1 cellular context compared by ENCODE assay signal in the genomic region with DNA sequence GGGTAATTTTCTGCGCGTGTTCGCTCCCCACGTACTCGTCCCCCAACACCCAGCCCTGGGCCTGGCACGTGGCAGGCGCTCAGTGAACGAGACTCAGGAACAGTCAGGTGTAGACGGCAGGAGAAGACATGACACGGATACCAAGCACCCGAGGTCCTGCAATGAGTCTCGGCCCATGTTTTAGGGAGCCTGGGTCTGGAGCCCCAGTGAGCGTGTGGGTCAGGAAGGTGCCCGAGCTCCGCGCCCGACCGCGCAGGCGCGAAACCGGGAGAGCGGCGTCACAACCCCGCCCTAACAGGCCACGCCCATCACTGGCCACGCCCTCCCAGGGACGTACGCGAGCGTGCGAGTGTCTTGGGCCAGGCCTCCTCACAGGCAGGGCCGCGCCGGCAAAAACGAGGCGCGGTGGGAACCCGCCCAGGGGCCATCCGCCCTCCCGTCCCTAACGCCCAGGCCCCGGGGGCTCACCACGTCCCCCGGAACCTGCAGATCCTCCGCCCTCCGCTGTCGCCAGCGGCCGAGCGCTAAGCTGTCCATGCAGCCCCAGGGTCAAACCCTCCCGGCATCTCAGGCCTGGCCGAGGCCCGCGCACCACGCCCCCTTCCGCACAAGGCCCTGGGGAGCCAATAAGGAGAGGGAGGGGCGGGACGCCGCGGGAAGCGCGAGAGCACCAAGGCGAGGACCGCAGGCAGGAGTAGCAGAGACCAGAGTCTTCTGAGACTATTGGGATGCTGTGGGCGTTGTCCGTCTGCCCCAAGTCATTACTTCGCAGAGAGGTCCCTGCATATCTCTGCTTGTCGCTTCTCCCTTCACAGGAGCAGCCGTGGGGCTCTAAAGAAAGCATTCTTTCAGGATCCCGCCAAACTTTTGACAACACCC.
TF ChIP-seq lines count a peak whose summit lies in the region.

A gene (minus strand): TSS at position 595 of the 879 bp plus-strand sequence. CDS start 58 bp downstream, at position 537.

TF ChIP-seq in GM12878, 131 proteins besides CTCF, POLR2A, EP300 and RAD21 (continued from another document):
- TF ChIP-seq, protein P1, sequence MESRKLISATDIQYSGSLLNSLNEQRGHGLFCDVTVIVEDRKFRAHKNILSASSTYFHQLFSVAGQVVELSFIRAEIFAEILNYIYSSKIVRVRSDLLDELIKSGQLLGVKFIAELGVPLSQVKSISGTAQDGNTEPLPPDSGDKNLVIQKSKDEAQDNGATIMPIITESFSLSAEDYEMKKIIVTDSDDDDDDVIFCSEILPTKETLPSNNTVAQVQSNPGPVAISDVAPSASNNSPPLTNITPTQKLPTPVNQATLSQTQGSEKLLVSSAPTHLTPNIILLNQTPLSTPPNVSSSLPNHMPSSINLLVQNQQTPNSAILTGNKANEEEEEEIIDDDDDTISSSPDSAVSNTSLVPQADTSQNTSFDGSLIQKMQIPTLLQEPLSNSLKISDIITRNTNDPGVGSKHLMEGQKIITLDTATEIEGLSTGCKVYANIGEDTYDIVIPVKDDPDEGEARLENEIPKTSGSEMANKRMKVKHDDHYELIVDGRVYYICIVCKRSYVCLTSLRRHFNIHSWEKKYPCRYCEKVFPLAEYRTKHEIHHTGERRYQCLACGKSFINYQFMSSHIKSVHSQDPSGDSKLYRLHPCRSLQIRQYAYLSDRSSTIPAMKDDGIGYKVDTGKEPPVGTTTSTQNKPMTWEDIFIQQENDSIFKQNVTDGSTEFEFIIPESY (IDR thresholded peaks at IDR 0.05): no peak
- TF ChIP-seq SP1 (IDR thresholded peaks at IDR 0.05; ENCODE audit: low read depth, low read length): no peak
- TF ChIP-seq SMAD5 (IDR thresholded peaks at IDR 0.05; ENCODE audit: low read depth): peak; percentile 71; the same call in 1 of the 2 replicates
- TF ChIP-seq, protein P2, sequence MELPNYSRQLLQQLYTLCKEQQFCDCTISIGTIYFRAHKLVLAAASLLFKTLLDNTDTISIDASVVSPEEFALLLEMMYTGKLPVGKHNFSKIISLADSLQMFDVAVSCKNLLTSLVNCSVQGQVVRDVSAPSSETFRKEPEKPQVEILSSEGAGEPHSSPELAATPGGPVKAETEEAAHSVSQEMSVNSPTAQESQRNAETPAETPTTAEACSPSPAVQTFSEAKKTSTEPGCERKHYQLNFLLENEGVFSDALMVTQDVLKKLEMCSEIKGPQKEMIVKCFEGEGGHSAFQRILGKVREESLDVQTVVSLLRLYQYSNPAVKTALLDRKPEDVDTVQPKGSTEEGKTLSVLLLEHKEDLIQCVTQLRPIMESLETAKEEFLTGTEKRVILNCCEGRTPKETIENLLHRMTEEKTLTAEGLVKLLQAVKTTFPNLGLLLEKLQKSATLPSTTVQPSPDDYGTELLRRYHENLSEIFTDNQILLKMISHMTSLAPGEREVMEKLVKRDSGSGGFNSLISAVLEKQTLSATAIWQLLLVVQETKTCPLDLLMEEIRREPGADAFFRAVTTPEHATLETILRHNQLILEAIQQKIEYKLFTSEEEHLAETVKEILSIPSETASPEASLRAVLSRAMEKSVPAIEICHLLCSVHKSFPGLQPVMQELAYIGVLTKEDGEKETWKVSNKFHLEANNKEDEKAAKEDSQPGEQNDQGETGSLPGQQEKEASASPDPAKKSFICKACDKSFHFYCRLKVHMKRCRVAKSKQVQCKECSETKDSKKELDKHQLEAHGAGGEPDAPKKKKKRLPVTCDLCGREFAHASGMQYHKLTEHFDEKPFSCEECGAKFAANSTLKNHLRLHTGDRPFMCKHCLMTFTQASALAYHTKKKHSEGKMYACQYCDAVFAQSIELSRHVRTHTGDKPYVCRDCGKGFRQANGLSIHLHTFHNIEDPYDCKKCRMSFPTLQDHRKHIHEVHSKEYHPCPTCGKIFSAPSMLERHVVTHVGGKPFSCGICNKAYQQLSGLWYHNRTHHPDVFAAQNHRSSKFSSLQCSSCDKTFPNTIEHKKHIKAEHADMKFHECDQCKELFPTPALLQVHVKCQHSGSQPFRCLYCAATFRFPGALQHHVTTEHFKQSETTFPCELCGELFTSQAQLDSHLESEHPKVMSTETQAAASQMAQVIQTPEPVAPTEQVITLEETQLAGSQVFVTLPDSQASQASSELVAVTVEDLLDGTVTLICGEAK (IDR thresholded peaks at IDR 0.05; ENCODE audit: borderline replicate concordance): peak; percentile 72; the same call in 1 of the 2 replicates
- TF ChIP-seq CHD4 (IDR thresholded peaks at IDR 0.05): no peak
- TF ChIP-seq, protein P3, sequence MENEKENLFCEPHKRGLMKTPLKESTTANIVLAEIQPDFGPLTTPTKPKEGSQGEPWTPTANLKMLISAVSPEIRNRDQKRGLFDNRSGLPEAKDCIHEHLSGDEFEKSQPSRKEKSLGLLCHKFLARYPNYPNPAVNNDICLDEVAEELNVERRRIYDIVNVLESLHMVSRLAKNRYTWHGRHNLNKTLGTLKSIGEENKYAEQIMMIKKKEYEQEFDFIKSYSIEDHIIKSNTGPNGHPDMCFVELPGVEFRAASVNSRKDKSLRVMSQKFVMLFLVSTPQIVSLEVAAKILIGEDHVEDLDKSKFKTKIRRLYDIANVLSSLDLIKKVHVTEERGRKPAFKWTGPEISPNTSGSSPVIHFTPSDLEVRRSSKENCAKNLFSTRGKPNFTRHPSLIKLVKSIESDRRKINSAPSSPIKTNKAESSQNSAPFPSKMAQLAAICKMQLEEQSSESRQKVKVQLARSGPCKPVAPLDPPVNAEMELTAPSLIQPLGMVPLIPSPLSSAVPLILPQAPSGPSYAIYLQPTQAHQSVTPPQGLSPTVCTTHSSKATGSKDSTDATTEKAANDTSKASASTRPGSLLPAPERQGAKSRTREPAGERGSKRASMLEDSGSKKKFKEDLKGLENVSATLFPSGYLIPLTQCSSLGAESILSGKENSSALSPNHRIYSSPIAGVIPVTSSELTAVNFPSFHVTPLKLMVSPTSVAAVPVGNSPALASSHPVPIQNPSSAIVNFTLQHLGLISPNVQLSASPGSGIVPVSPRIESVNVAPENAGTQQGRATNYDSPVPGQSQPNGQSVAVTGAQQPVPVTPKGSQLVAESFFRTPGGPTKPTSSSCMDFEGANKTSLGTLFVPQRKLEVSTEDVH (IDR thresholded peaks at IDR 0.05; ENCODE audit: low read depth, partially characterized antibody): no peak
- TF ChIP-seq, protein P4, sequence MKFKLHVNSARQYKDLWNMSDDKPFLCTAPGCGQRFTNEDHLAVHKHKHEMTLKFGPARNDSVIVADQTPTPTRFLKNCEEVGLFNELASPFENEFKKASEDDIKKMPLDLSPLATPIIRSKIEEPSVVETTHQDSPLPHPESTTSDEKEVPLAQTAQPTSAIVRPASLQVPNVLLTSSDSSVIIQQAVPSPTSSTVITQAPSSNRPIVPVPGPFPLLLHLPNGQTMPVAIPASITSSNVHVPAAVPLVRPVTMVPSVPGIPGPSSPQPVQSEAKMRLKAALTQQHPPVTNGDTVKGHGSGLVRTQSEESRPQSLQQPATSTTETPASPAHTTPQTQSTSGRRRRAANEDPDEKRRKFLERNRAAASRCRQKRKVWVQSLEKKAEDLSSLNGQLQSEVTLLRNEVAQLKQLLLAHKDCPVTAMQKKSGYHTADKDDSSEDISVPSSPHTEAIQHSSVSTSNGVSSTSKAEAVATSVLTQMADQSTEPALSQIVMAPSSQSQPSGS (IDR thresholded peaks at IDR 0.05; ENCODE audit: low read length): no peak
- TF ChIP-seq CEBPB (IDR thresholded peaks at IDR 0.05; ENCODE audit: borderline replicate concordance in 1 of 2, low read depth in 2 of 2, low read length in 2 of 2): no peak
- no peak for TF ChIP-seq ZNF24 (IDR thresholded peaks at IDR 0.05)
- no peak for TF ChIP-seq YBX1 (IDR thresholded peaks at IDR 0.05)
- TF ChIP-seq HCFC1 (IDR thresholded peaks at IDR 0.05; ENCODE audit: low read length): no peak
- peak; percentile 65 to 95; a peak in 3 of 4 replicates for TF ChIP-seq SRF (IDR thresholded peaks at IDR 0.05; ENCODE audit: low read depth in 2 of 2, low read length in 2 of 2)
- TF ChIP-seq SIN3A (IDR thresholded peaks at IDR 0.05; ENCODE audit: low read depth, low read length): no peak; the same call in 1 of the 2 replicates
